ENCODE assay signal across 8 cellular contexts in the genomic region with DNA sequence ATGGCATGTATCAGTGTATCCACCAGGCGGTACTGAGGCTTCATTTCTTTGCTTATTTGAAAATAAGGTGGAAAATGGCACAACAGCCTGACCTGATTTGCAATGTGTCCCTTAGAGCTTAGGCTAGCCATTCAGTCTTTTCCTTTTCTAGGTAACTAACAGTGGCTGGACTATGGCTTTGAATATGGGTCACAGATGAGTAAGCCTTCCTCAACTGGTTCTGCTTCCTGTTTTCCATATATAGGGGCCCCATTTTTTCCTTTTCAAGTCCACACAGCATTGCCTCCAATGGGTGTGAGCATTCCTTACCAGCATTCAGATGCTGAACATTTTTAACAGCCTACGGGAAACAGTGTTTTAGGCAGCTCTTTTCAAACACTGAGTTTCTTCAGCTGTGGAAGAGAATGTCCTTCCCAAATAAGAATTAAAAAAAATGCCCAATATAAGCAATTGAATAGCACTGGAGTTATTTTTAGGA.
A peak's percentile ranks its signal among the peaks of the same experiment; 100 is the strongest.
DNase-seq lines count a peak whose midpoint lies in the region; ATAC-seq and TF ChIP-seq lines count a peak whose summit lies in the region.

No MANE protein-coding gene starts in this region.

- no peaks in the 10 kb centered on the region for H3K36me3 Mint-ChIP-seq in nephron (ENCODE audit: low read depth)

- H3K4me1 ChIP-seq in BLaER1 treated with 17β-estradiol and CSF1 and Interleukin-3, amounts not matched to agents 10 nM and 100 nM = peaks cover 20 to 50% (median 27%) of the 10 kb centered on the region in 10 experiments
- peaks cover 55% of the 10 kb centered on the region for H3K4me1 ChIP-seq in OCI-LY1 (ENCODE audit: insufficient read depth, low read length, severe bottlenecking)

- H3K4me3 ChIP-seq in BLaER1 treated with 17β-estradiol and CSF1 and Interleukin-3, amounts not matched to agents 10 nM and 100 nM = peak overlapping the region in 3 of 10 experiments; percentile 28 to 35 (median 29); a peak in 3 of 20 replicates
- no peak overlapping the region for H3K4me3 ChIP-seq in OCI-LY1 (ENCODE audit: low read depth, low read length, poor library complexity, severe bottlenecking)

- peak overlapping the region in 4 of 11 experiments; percentile 30 to 85 (median 76); a peak in 8 of 22 replicates for H3K9ac ChIP-seq in BLaER1 treated with 17β-estradiol and CSF1 and Interleukin-3, amounts not matched to agents 10 nM and 100 nM
- H3K9ac ChIP-seq in OCI-LY1 (ENCODE audit: low read length) = no peak overlapping the region

- no peaks in the 10 kb centered on the region for H3F3A ChIP-seq in OCI-LY1 (ENCODE audit: insufficient read depth, low read length)

- H3K9me2 ChIP-seq in OCI-LY1 (ENCODE audit: low read depth, low read length) = no peaks in the 10 kb centered on the region

- ATAC-seq in GM19452 (IDR thresholded peaks at IDR 0.05; ENCODE audit: unreplicated experiment) (no peak), HG03571 (IDR thresholded peaks at IDR 0.05; ENCODE audit: unreplicated experiment) (no peak)

- H3K36me3 ChIP-seq in BLaER1 treated with 17β-estradiol and CSF1 and Interleukin-3, amounts not matched to agents 10 nM and 100 nM = no peaks in the 10 kb centered on the region
- no peaks in the 10 kb centered on the region for H3K36me3 ChIP-seq in OCI-LY1 (ENCODE audit: insufficient read depth, low read length)

- no peak overlapping the region for H2AFZ ChIP-seq in OCI-LY1 (ENCODE audit: low read length)

- no peak for TF ChIP-seq CTCF in OCI-LY1 (IDR thresholded peaks at IDR 0.05; ENCODE audit: low read length)
- no peak for TF ChIP-seq CTCF in nephron (IDR thresholded peaks at IDR 0.05; ENCODE audit: unreplicated experiment in 3 of 3)

- H3K4me1 Mint-ChIP-seq in nephron = peaks cover 36% of the 10 kb centered on the region

- H3K79me2 ChIP-seq in OCI-LY1 (ENCODE audit: insufficient read depth, low read length) = peaks cover 4% of the 10 kb centered on the region

- peaks cover 4 to 8% (median 7%) of the 10 kb centered on the region in 11 experiments; a peak in 20 of 22 replicates for H4K20me1 ChIP-seq in BLaER1 treated with 17β-estradiol and CSF1 and Interleukin-3, amounts not matched to agents 10 nM and 100 nM
- no peaks in the 10 kb centered on the region for H4K20me1 ChIP-seq in OCI-LY1 (ENCODE audit: insufficient read depth, low read length)

- H3K4me3 Mint-ChIP-seq in nephron = peak overlapping the region in 1 of 3 experiments; percentile 9

- peak overlapping the region in 5 of 11 experiments; percentile 57 to 95 (median 87); a peak in 10 of 22 replicates for H3K27ac ChIP-seq in BLaER1 treated with 17β-estradiol and CSF1 and Interleukin-3, amounts not matched to agents 10 nM and 100 nM
- H3K27ac ChIP-seq in OCI-LY1 (ENCODE audit: low read depth, low read length, poor library complexity, severe bottlenecking) (peak overlapping the region; percentile 78), epithelial cell of prostate (peak overlapping the region; percentile 96)

- H3K27me3 ChIP-seq in BLaER1 treated with 17β-estradiol and CSF1 and Interleukin-3, amounts not matched to agents 10 nM and 100 nM = no peaks in the 10 kb centered on the region
- H3K27me3 ChIP-seq in OCI-LY1 (ENCODE audit: insufficient read depth, low read length) = no peaks in the 10 kb centered on the region

- peak overlapping the region; percentile 71 to 93 (median 81) for H3K27ac Mint-ChIP-seq in nephron

- DNase-seq in epithelial cell of prostate (ENCODE audit: low read depth, low spot score) = peak; percentile 64
- DNase-seq in stimulated activated CD4-positive, alpha-beta T cell treated with anti-CD3 and anti-CD28 coated beads, Interleukin-2, amount 100 ng/mL, for 48 hours = no peak
- DNase-seq in activated CD4-positive, alpha-beta T cell treated with anti-CD3 and anti-CD28 coated beads, Interleukin-2, amount 50 U/mL, for 48 hours = no peak

- peaks cover 0 to 11% (median 5%) of the 10 kb centered on the region in 11 experiments; a peak in 4 of 22 replicates for H3K9me3 ChIP-seq in BLaER1 treated with 17β-estradiol and CSF1 and Interleukin-3, amounts not matched to agents 10 nM and 100 nM (replicated peaks in 1 of 11)
- H3K9me3 ChIP-seq in OCI-LY1 (ENCODE audit: low read length) = peaks cover 4% of the 10 kb centered on the region; the same call in 1 of the 2 replicates

- peaks cover 3% of the 10 kb centered on the region for H3K9me3 Mint-ChIP-seq in nephron

- H3K4me2 ChIP-seq in BLaER1 treated with 17β-estradiol and CSF1 and Interleukin-3, amounts not matched to agents 10 nM and 100 nM = peak overlapping the region; percentile 27 to 93 (median 73)
- peak overlapping the region; percentile 31; the same call in 1 of the 2 replicates for H3K4me2 ChIP-seq in OCI-LY1 (ENCODE audit: low read length)

- no peaks in the 10 kb centered on the region for H3K27me3 Mint-ChIP-seq in nephron (ENCODE audit: low read depth)
